ENCODE assay signal across 30 cellular contexts in genomic region chr17:82960419-82961271, GRCh38.
DNase-seq lines count a peak whose midpoint lies in the region; ATAC-seq, FAIRE-seq and TF ChIP-seq lines count a peak whose summit lies in the region.
"Had no signal": no experiment of that assay in that cellular context is flagged by ENCODE, and none has a peak within 500 bp of the region (broad histone marks: within the 10 kb centered on the region; RNA-seq: fewer than 3 reads in every experiment).

No MANE protein-coding gene starts in this region.

- ATAC-seq in mucosa of descending colon (no peak), GM18868 (IDR thresholded peaks at IDR 0.05; ENCODE audit: unreplicated experiment) (no peak)
- ATAC-seq: A549; activated T-helper 17 cell treated with anti-CD3 and anti-CD28 coated beads, Interleukin-2, amount 50 U/mL, for 72 hours; GM23338; stimulated activated effector memory CD8-positive, alpha-beta T cell treated with anti-CD3 and anti-CD28 coated beads, Interleukin-12 subunit alpha, Interleukin-12 subunit beta, amount 100 ng/mL, for 72 hours had no signal

- H3K4me1 Mint-ChIP-seq in chondrocyte (ENCODE audit: low read depth) = peaks cover 8% of the 10 kb centered on the region
- H3K4me1 Mint-ChIP-seq: activated T-helper 17 cell treated with anti-CD3 and anti-CD28 coated beads, Interleukin-2, amount 50 U/mL, for 72 hours had no signal

- WGBS in suprapubic skin = 95% methylated on average over 44 of the region's 67 CpGs

- H3K4me3 Mint-ChIP-seq in chondrocyte (ENCODE audit: unreplicated experiment) = no peak overlapping the region
- H3K4me3 Mint-ChIP-seq: activated CD4-positive, alpha-beta T cell treated with anti-CD3 and anti-CD28 coated beads, Interleukin-2, amount 10 ng/mL, durations not matched to agents 7 days and 5 days; activated naive CD4-positive, alpha-beta T cell treated with anti-CD3 and anti-CD28 coated beads, Interleukin-2, amount 50 U/mL, for 24 hours; activated T-helper 17 cell treated with anti-CD3 and anti-CD28 coated beads, Interleukin-2, amount 50 U/mL, for 72 hours; CD4-positive, alpha-beta T cell; GM23338; stimulated activated effector memory CD8-positive, alpha-beta T cell treated with anti-CD3 and anti-CD28 coated beads, Interleukin-12 subunit alpha, Interleukin-12 subunit beta, amount 100 ng/mL, for 72 hours had no signal

- H3K27me3 Mint-ChIP-seq in chondrocyte (ENCODE audit: low read depth) = no peaks in the 10 kb centered on the region
- H3K27me3 Mint-ChIP-seq: activated CD4-positive, alpha-beta T cell treated with anti-CD3 and anti-CD28 coated beads, Interleukin-2, amount 10 ng/mL, durations not matched to agents 7 days and 5 days; activated naive CD4-positive, alpha-beta T cell treated with anti-CD3 and anti-CD28 coated beads, Interleukin-2, amount 50 U/mL, for 24 hours; activated T-helper 17 cell treated with anti-CD3 and anti-CD28 coated beads, Interleukin-2, amount 50 U/mL, for 72 hours; CD4-positive, alpha-beta T cell had no signal

- peak; percentile 52 for DNase-seq in activated effector memory CD4-positive, alpha-beta T cell treated with anti-CD3 and anti-CD28 coated beads, Interleukin-2, amount 50 U/mL, for 16 hours
- no peak for DNase-seq in activated effector memory CD4-positive, alpha-beta T cell treated with Interleukin-2 at 50 U/mL for 16 hours
- peak; percentile 93 for DNase-seq in chondrocyte (ENCODE audit: low spot score)
- DNase-seq in mucosa of descending colon = peak in 2 of 3 donors; percentile 13 to 56
- DNase-seq in suprapubic skin (ENCODE audit: low spot score in 2 of 2) = peak; percentile 61 to 79
- no peak for DNase-seq in GM12892 (ENCODE audit: insufficient read length)
- DNase-seq in activated CD4-positive, alpha-beta T cell treated with anti-CD3 and anti-CD28 coated beads, Interleukin-2, amount 50 U/mL, for 1 hour = no peak
- DNase-seq: activated CD4-positive, alpha-beta T cell treated with anti-CD3 and anti-CD28 coated beads, Interleukin-2, amount 10 ng/mL, durations not matched to agents 7 days and 5 days; anterior cingulate cortex; Kasumi-1; mesendoderm; MV-4-11; NCI-H1436; NCI-H446; NCI-H748 treated with DMSO at 0.1 percent for 48 hours; T1000 had no signal

- H3K4me3 ChIP-seq in mucosa of descending colon (no peak overlapping the region), suprapubic skin (no peak overlapping the region)
- H3K4me3 ChIP-seq: A549, breast epithelium, GM23338, prostate gland, SJSA1 had no signal

- no peaks in the 10 kb centered on the region for H3K9me3 Mint-ChIP-seq in chondrocyte (ENCODE audit: low read depth)
- H3K9me3 Mint-ChIP-seq: activated naive CD4-positive, alpha-beta T cell treated with anti-CD3 and anti-CD28 coated beads, Interleukin-2, amount 50 U/mL, for 24 hours; activated T-helper 17 cell treated with anti-CD3 and anti-CD28 coated beads, Interleukin-2, amount 50 U/mL, for 72 hours; CD4-positive, alpha-beta T cell; stimulated activated effector memory CD8-positive, alpha-beta T cell treated with anti-CD3 and anti-CD28 coated beads, Interleukin-12 subunit alpha, Interleukin-12 subunit beta, amount 100 ng/mL, for 72 hours had no signal

- FAIRE-seq in GM12892 (lab: Jason Lieb, UNC) = no peak
- FAIRE-seq: A549, D721Med, endothelial cell of umbilical vein, frontal cortex, urothelium cell line had no signal

- H3K36me3 ChIP-seq in mucosa of descending colon (ENCODE audit: low read depth) (no peaks in the 10 kb centered on the region), suprapubic skin (peaks cover 9% of the 10 kb centered on the region)
- H3K36me3 ChIP-seq: breast epithelium, prostate gland had no signal

- no peaks in the 10 kb centered on the region for H3K27me3 ChIP-seq in suprapubic skin
- H3K27me3 ChIP-seq: breast epithelium, SJSA1 had no signal

- TF ChIP-seq EP300 in suprapubic skin (IDR thresholded peaks at IDR 0.05) = no peak

- no peaks in the 10 kb centered on the region for H3K9me3 ChIP-seq in mucosa of descending colon
- no peaks in the 10 kb centered on the region for H3K9me3 ChIP-seq in suprapubic skin
- H3K9me3 ChIP-seq: A549, prostate gland had no signal

- no peak overlapping the region for H3K27ac Mint-ChIP-seq in chondrocyte (ENCODE audit: unreplicated experiment)
- H3K27ac Mint-ChIP-seq: activated CD4-positive, alpha-beta T cell treated with anti-CD3 and anti-CD28 coated beads, Interleukin-2, amount 10 ng/mL, durations not matched to agents 7 days and 5 days; activated T-helper 17 cell treated with anti-CD3 and anti-CD28 coated beads, Interleukin-2, amount 50 U/mL, for 72 hours; CD4-positive, alpha-beta T cell; GM23338; stimulated activated effector memory CD8-positive, alpha-beta T cell treated with anti-CD3 and anti-CD28 coated beads, Interleukin-12 subunit alpha, Interleukin-12 subunit beta, amount 100 ng/mL, for 72 hours had no signal

- peaks cover under 1% of the 10 kb centered on the region for H3K36me3 Mint-ChIP-seq in chondrocyte (ENCODE audit: low read depth)

- no peak for TF ChIP-seq POLR2A in suprapubic skin (IDR thresholded peaks at IDR 0.05)
- no peak for TF ChIP-seq POLR2A in GM12892 (IDR thresholded peaks at IDR 0.05; ENCODE audit: low read depth, low read length)

- intact Hi-C loops in mucosa of descending colon (cut with DNase I, micrococcal nuclease) = no loop called here

- H3K27ac ChIP-seq in suprapubic skin = no peak overlapping the region
- H3K27ac ChIP-seq: A549, breast epithelium, prostate gland, SJSA1 had no signal

- no peak for TF ChIP-seq CTCF in chondrocyte (IDR thresholded peaks at IDR 0.05)
- TF ChIP-seq CTCF in mucosa of descending colon (IDR thresholded peaks at IDR 0.05) = no peak
- TF ChIP-seq CTCF in suprapubic skin (IDR thresholded peaks at IDR 0.05) = no peak

- H3K4me1 ChIP-seq in mucosa of descending colon (ENCODE audit: low read depth) = no peaks in the 10 kb centered on the region
- peaks cover 11% of the 10 kb centered on the region for H3K4me1 ChIP-seq in suprapubic skin
- H3K4me1 ChIP-seq: A549, breast epithelium, prostate gland had no signal

Comparison
In these comparisons a context has a peak if more than half of its experiments do, and no peak if none do; other contexts are left out.
1. DNase-seq: peak in activated effector memory CD4-positive, alpha-beta T cell treated with anti-CD3 and anti-CD28 coated beads, Interleukin-2, amount 50 U/mL, for 16 hours (single experiment), chondrocyte (single experiment), mucosa of descending colon (2 of 3) and suprapubic skin (2 of 2); none in activated effector memory CD4-positive, alpha-beta T cell treated with Interleukin-2 at 50 U/mL for 16 hours (single experiment), GM12892 (single experiment) and activated CD4-positive, alpha-beta T cell treated with anti-CD3 and anti-CD28 coated beads, Interleukin-2, amount 50 U/mL, for 1 hour (single experiment).